13 cellular contexts compared by ENCODE assay signal in genomic region chr2:232487385-232488096, GRCh38. TPM values are rescaled to one million over a fixed set of nuclear protein-coding genes. Genes with fewer than 3 reads are reported as not detected.
A peak's percentile ranks its signal among the peaks of the same experiment; 100 is the strongest.
DNase-seq lines count a peak whose midpoint lies in the region; ATAC-seq and TF ChIP-seq lines count a peak whose summit lies in the region.
"Had no signal": no experiment of that assay in that cellular context is flagged by ENCODE, and none has a peak within 500 bp of the region (broad histone marks: within the 10 kb centered on the region; RNA-seq: fewer than 3 reads in every experiment).

Gene ECEL1, minus strand, starts transcription at chr2:232487834. Its CDS starts 1,181 bp downstream, at chr2:232486653.

- H3K9me3 ChIP-seq in SK-N-MC (ENCODE audit: low read depth, low read length) (no peaks in the 10 kb centered on the region), iPS-20b (ENCODE audit: insufficient read depth, low read depth, low read length) (no peaks in the 10 kb centered on the region), suprapubic skin (no peaks in the 10 kb centered on the region)
- H3K9me3 ChIP-seq: body of pancreas had no signal

- no peak for ATAC-seq in HG02840 (IDR thresholded peaks at IDR 0.05; ENCODE audit: low FRiP score, unreplicated experiment)
- ATAC-seq in GM21723 (IDR thresholded peaks at IDR 0.05; ENCODE audit: unreplicated experiment): no peak
- ATAC-seq: body of pancreas had no signal

- H3K27ac ChIP-seq in SK-N-MC (no peak within 1 kb of the TSS), iPS-20b (ENCODE audit: low read length) (no peak within 1 kb of the TSS), suprapubic skin (no peak within 1 kb of the TSS)
- H3K27ac ChIP-seq: body of pancreas, skin epidermis had no signal

- no peak for TF ChIP-seq CTCF in suprapubic skin (IDR thresholded peaks at IDR 0.05)

- peaks cover 34% of the 10 kb centered on the region for H3K27me3 Mint-ChIP-seq in activated naive CD4-positive, alpha-beta T cell treated with anti-CD3 and anti-CD28 coated beads for 36 hours (ENCODE audit: low read depth)

- DNase-seq in activated naive CD4-positive, alpha-beta T cell treated with anti-CD3 and anti-CD28 coated beads for 36 hours: peak; percentile 16
- no peak for DNase-seq in activated naive CD4-positive, alpha-beta T cell treated with Interleukin-2 at 50 U/mL for 16 hours
- no peak for DNase-seq in SK-N-MC (ENCODE audit: low read depth, low spot score)
- no peak for DNase-seq in suprapubic skin (ENCODE audit: low spot score in 2 of 2)
- DNase-seq in inferior parietal cortex (ENCODE audit: extremely low spot score): no peak
- DNase-seq: body of pancreas; CD4-positive, CD25-positive, alpha-beta regulatory T cell; hippocampal formation; NCI-H1436 treated with DMSO at 0.1 percent for 48 hours had no signal

- H3K36me3 Mint-ChIP-seq in activated naive CD4-positive, alpha-beta T cell treated with anti-CD3 and anti-CD28 coated beads for 36 hours (ENCODE audit: low read depth): no peaks in the 10 kb centered on the region
- H3K36me3 Mint-ChIP-seq: CD4-positive, CD25-positive, alpha-beta regulatory T cell had no signal

- no peak within 1 kb of the TSS for H3K4me3 Mint-ChIP-seq in activated naive CD4-positive, alpha-beta T cell treated with anti-CD3 and anti-CD28 coated beads for 36 hours

- peaks cover 75% of the 10 kb centered on the region for H3K27me3 ChIP-seq in iPS-20b (ENCODE audit: insufficient read depth, low read length)
- peaks cover 77% of the 10 kb centered on the region for H3K27me3 ChIP-seq in suprapubic skin
- H3K27me3 ChIP-seq: body of pancreas had no signal

- peak within 1 kb of the TSS; percentile 43 for H3K4me3 ChIP-seq in SK-N-MC
- H3K4me3 ChIP-seq in iPS-20b (ENCODE audit: low read length): peak within 1 kb of the TSS; percentile 60; the same call in 1 of the 2 replicates
- peak within 1 kb of the TSS; percentile 39 for H3K4me3 ChIP-seq in suprapubic skin
- H3K4me3 ChIP-seq: body of pancreas had no signal

- peaks cover 3% of the 10 kb centered on the region for H3K4me1 Mint-ChIP-seq in activated naive CD4-positive, alpha-beta T cell treated with anti-CD3 and anti-CD28 coated beads for 36 hours (ENCODE audit: low read depth)

- no peak for TF ChIP-seq POLR2A in suprapubic skin (IDR thresholded peaks at IDR 0.05)

- H3K27ac Mint-ChIP-seq in activated naive CD4-positive, alpha-beta T cell treated with anti-CD3 and anti-CD28 coated beads for 36 hours: no peak within 1 kb of the TSS
- H3K27ac Mint-ChIP-seq: CD4-positive, CD25-positive, alpha-beta regulatory T cell had no signal

- WGBS in suprapubic skin: 4% methylated on average over 23 of the region's 102 CpGs

- H3K4me1 ChIP-seq in iPS-20b (ENCODE audit: insufficient read depth, low read length) (peaks cover 7% of the 10 kb centered on the region; the same call in 1 of the 2 replicates), suprapubic skin (peaks cover 24% of the 10 kb centered on the region)

- H3K9ac ChIP-seq in SK-N-MC (ENCODE audit: insufficient read length) (no peak within 1 kb of the TSS), iPS-20b (ENCODE audit: low read depth, low read length) (no peak within 1 kb of the TSS)

- TF ChIP-seq EP300 in suprapubic skin (IDR thresholded peaks at IDR 0.05): no peak

- no peaks in the 10 kb centered on the region for H3K9me3 Mint-ChIP-seq in activated naive CD4-positive, alpha-beta T cell treated with anti-CD3 and anti-CD28 coated beads for 36 hours

- H3K36me3 ChIP-seq in SK-N-MC (ENCODE audit: insufficient read depth, low read length) (no peaks in the 10 kb centered on the region), iPS-20b (ENCODE audit: insufficient read depth, low read depth, low read length) (no peaks in the 10 kb centered on the region), suprapubic skin (no peaks in the 10 kb centered on the region)

- intact Hi-C loops in activated naive CD4-positive, alpha-beta T cell treated with anti-CD3 and anti-CD28 coated beads for 36 hours (cut with micrococcal nuclease): no loop called here

- CTCF ChIA-PET in activated naive CD4-positive, alpha-beta T cell treated with anti-CD3 and anti-CD28 coated beads for 36 hours (lab: Charles Lee): no interaction called here

RNA-seq across cellular contexts. Expression of gene ECEL1, which starts in this region (rescaled TPM):
- total RNA-seq in activated naive CD4-positive, alpha-beta T cell treated with anti-CD3 and anti-CD28 coated beads for 36 hours: under 1 TPM in 1 of 2 experiments, not detected in 1; 0.12 TPM
- total RNA-seq in suprapubic skin: under 1 TPM in 2 of 4 donors, not detected in 2; 0.68 to 0.83 TPM
- total RNA-seq: CD4-positive, CD25-positive, alpha-beta regulatory T cell had no signal

Comparison
In these comparisons a context has a peak if more than half of its experiments do, and no peak if none do; other contexts are left out.
1. Peak in DNase-seq in activated naive CD4-positive, alpha-beta T cell treated with anti-CD3 and anti-CD28 coated beads for 36 hours; RNA of the gene not detected or under 1 TPM.